In the genomic region with DNA sequence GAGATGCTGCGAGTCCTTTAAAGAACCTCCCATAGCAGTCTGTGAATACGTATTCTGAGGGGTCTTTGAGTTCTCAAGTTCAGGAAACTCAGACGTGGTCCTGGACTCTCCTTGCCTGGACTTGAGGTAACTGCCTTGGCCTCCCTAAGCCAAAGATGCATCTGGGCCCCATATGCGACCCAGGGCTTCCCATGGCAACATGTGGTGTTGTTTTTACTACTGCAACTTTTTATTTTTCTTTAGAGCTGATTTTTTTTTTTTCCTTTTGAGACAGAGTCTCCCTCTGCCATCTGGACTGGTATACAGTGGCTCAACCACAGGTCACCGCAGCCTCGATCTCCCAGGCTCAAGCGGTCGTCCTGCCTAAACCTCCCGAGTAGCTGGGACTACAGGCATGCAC, we compare ENCODE assay signal across 3 cellular contexts.
"Had no signal": no experiment of that assay in that cellular context is flagged by ENCODE, and none has a peak within 500 bp of the region (broad histone marks: within the 10 kb centered on the region; RNA-seq: fewer than 3 reads in every experiment).

No MANE protein-coding gene starts in this region.

- DNase-seq: GDM1, GF-D8 had no signal

- H3K4me3 ChIP-seq: GM12878 had no signal
